Comparison of ENCODE assay signal across 25 cellular contexts in the genomic region with DNA sequence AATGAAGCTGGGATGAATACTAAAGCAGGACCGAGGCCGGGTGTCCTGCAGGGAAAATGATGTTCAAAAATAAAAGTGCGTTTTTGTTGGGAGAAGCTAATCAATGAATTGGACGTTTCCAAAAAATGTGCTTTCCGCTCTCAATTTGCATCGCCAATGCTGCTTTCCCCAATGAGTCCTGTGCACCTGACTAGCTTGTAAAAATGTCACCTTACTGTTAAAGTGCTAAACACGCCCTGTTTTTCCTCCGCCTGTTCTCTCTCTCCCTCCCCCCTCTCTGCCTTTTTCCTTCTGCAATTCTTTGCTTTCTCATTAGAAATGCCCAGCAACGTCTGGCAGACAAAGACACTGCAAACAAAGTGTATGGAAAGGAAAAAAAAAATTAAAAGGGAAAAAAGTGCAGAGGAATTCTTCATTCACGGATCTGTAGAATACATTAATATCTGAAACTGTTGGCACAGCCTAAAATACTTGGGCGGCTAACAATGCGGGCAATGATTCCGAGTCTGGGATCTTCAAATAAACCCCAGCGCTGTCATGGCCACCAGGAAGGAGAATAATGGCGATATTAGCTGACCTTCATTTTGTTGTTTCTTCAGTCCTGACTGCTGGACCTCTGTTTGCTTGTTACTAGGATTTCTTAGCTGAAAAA.
DNase-seq lines count a peak whose midpoint lies in the region; ATAC-seq, FAIRE-seq and TF ChIP-seq lines count a peak whose summit lies in the region.
"Had no signal": no experiment of that assay in that cellular context is flagged by ENCODE, and none has a peak within 500 bp of the region (broad histone marks: within the 10 kb centered on the region; RNA-seq: fewer than 3 reads in every experiment).

No MANE protein-coding gene starts in this region.

- no peak overlapping the region for H3K56ac ChIP-seq in H1 (replicated peaks; ENCODE audit: insufficient read length, low read depth, low read length)

- H3K23me2 ChIP-seq in H1 (ENCODE audit: low read depth, low read length): no peaks in the 10 kb centered on the region

- H2BK15ac ChIP-seq in H1 (ENCODE audit: low read length): no peak overlapping the region

- H3K27me3 ChIP-seq in H1 (replicated peaks in 1 of 4; ENCODE audit: control insufficient read depth in 3 of 4, extremely low read depth in 1 of 4, insufficient read depth in 3 of 4, low read length in 3 of 4): no peaks in the 10 kb centered on the region; a peak in 2 of 7 replicates
- no peaks in the 10 kb centered on the region for H3K27me3 ChIP-seq in HepG2 (ENCODE audit: control insufficient read depth in 1 of 2, insufficient read depth in 2 of 2, low read length in 2 of 2)
- H3K27me3 ChIP-seq: heart left ventricle, tibial nerve had no signal

- H2AFZ ChIP-seq in H1 (ENCODE audit: low read length) (no peak overlapping the region), HepG2 (ENCODE audit: low read length) (no peak overlapping the region)

- in situ Hi-C loops in HepG2 (cut with HindIII; ENCODE audit: extremely low pct_ligation_motif_present, low pct_unique_long_range_greater_than_20kb): no loop called here

- no peak overlapping the region for H4K8ac ChIP-seq in H1 (ENCODE audit: extremely low read depth, insufficient read depth, low read length)

- H3K79me2 ChIP-seq in H1 (ENCODE audit: control insufficient read depth in 1 of 2, insufficient read depth in 2 of 2, low read length in 2 of 2) (no peaks in the 10 kb centered on the region), HepG2 (ENCODE audit: insufficient read depth, low read length) (no peaks in the 10 kb centered on the region)

- DNase-seq in NCI-H146 treated with DMSO at 0.1 percent for 48 hours (lab: John Stamatoyannopoulos, UW; ENCODE audit: unreplicated experiment) (peak; percentile 63), H1 (ENCODE audit: low read depth in 1 of 2, low spot score in 2 of 2) (no peak), type B pancreatic cell (ENCODE audit: extremely low spot score, unreplicated experiment) (no peak), HepG2 (ENCODE audit: low spot score) (no peak), occipital lobe (lab: John Stamatoyannopoulos, UW) (no peak)
- no peak for DNase-seq in activated naive CD8-positive, alpha-beta T cell treated with anti-CD3 and anti-CD28 coated beads, Interleukin-2, amount 50 U/mL, for 24 hours
- DNase-seq: activated CD4-positive, alpha-beta T cell treated with anti-CD3 and anti-CD28 coated beads for 36 hours; activated naive CD4-positive, alpha-beta T cell treated with anti-CD3 and anti-CD28 coated beads for 36 hours; activated T-cell treated with anti-CD3 and anti-CD28 coated beads, Interleukin-2, amount 50 U/mL, for 4 hours; CD4-positive, CD25-positive, alpha-beta regulatory T cell; DMS 273 treated with DMSO at 0.1 percent for 48 hours; heart left ventricle; MV-4-11; naive thymus-derived CD4-positive, alpha-beta T cell; NCI-H1694; NCI-H69; stimulated activated naive CD8-positive, alpha-beta T cell treated with anti-CD3 and anti-CD28 coated beads, Interleukin-15, amount 100 ng/mL, for 72 hours had no signal

- peak overlapping the region in 1 of 4 experiments; percentile 19; a peak in 1 of 8 replicates for H3K4me3 ChIP-seq in H1 (ENCODE audit: extremely low read depth in 1 of 4, insufficient read depth in 2 of 4, low read depth in 3 of 4, low read length in 4 of 4)
- no peak overlapping the region for H3K4me3 ChIP-seq in HepG2 (replicated peaks in 1 of 3; ENCODE audit: insufficient read depth in 1 of 3, low read depth in 2 of 3, low read length in 3 of 3)
- H3K4me3 ChIP-seq: heart left ventricle, prostate gland, tibial nerve had no signal

- H3K14ac ChIP-seq in H1 (ENCODE audit: insufficient read length): no peak overlapping the region

- H3K27ac ChIP-seq in H1 (ENCODE audit: low read depth, low read length) (no peak overlapping the region), HepG2 (ENCODE audit: extremely low read length, insufficient read depth, low read length) (no peak overlapping the region)
- H3K27ac ChIP-seq: heart left ventricle, prostate gland had no signal

- 0 out of 2 replicates have a peak overlapping the region, but pooled peaks have one; percentile 27 for H2BK20ac ChIP-seq in H1 (ENCODE audit: low read length)

- no peak overlapping the region for H2AK5ac ChIP-seq in H1 (ENCODE audit: low read depth, low read length)

- no peak overlapping the region for H2BK5ac ChIP-seq in H1 (ENCODE audit: low read depth, low read length)

- H3K4me1 Mint-ChIP-seq in nephron: peaks cover 4% of the 10 kb centered on the region
- peaks cover 11% of the 10 kb centered on the region for H3K4me1 Mint-ChIP-seq in type B pancreatic cell (ENCODE audit: unreplicated experiment)
- peaks cover 7% of the 10 kb centered on the region for H3K4me1 Mint-ChIP-seq in activated naive CD8-positive, alpha-beta T cell treated with anti-CD3 and anti-CD28 coated beads, Interleukin-2, amount 50 U/mL, for 24 hours
- H3K4me1 Mint-ChIP-seq: activated CD4-positive, alpha-beta T cell treated with anti-CD3 and anti-CD28 coated beads for 36 hours; stimulated activated naive CD8-positive, alpha-beta T cell treated with anti-CD3 and anti-CD28 coated beads, Interleukin-15, amount 100 ng/mL, for 72 hours had no signal

- H3K9me3 ChIP-seq in H1 (ENCODE audit: insufficient read depth in 2 of 2, low read depth in 1 of 2, low read length in 1 of 2): no peaks in the 10 kb centered on the region; a peak in 1 of 4 replicates
- peaks cover 15% of the 10 kb centered on the region for H3K9me3 ChIP-seq in HepG2 (ENCODE audit: low read length)
- H3K9me3 ChIP-seq: prostate gland had no signal

- H2BK12ac ChIP-seq in H1 (ENCODE audit: low read depth, low read length): no peak overlapping the region

- CTCF ChIA-PET in H1 (lab: Charles Lee; ENCODE audit: partially characterized antibody): interaction anchor here (0.7 to 1.5 kb wide), 6 partner anchors 11 to 190 kb away, joined by 3 to 5 read pairs (median 3); no protein-coding TSS in a partner anchor
- CTCF ChIA-PET in HepG2 (lab: Yijun Ruan, JAX; ENCODE audit: low intra/inter-chr PET ratio, low total read pairs): no interaction called here

- no TSS peak for BruUV-seq in HepG2 (replicated peaks; lab: Mats Ljungman, UMichigan)

- peaks cover 14 to 22% (median 20%) of the 10 kb centered on the region in 4 experiments for H3K4me1 ChIP-seq in H1 (replicated peaks in 1 of 4; ENCODE audit: control insufficient read depth in 3 of 4, insufficient read depth in 4 of 4, low read length in 3 of 4)
- peaks cover 6% of the 10 kb centered on the region for H3K4me1 ChIP-seq in HepG2 (ENCODE audit: insufficient read depth, low read length)
- H3K4me1 ChIP-seq: prostate gland, tibial nerve had no signal

- H3K36me3 ChIP-seq in H1 (ENCODE audit: control insufficient read depth in 2 of 4, insufficient read depth in 4 of 4, low read length in 3 of 4) (no peaks in the 10 kb centered on the region), HepG2 (replicated peaks in 1 of 2; ENCODE audit: control insufficient read depth in 1 of 2, insufficient read depth in 2 of 2, low read length in 2 of 2) (no peaks in the 10 kb centered on the region)
- H3K36me3 ChIP-seq: heart left ventricle, prostate gland, tibial nerve had no signal

- no peak overlapping the region for H4K5ac ChIP-seq in H1 (ENCODE audit: insufficient read length, low read depth, low read length)

- TF ChIP-seq CTCF in H1 (IDR thresholded peaks at IDR 0.05; ENCODE audit: control extremely low read depth in 1 of 3, insufficient read depth in 1 of 3, low read depth in 1 of 3, low read length in 3 of 3): no peak
- no peak for TF ChIP-seq CTCF in nephron (IDR thresholded peaks at IDR 0.05; ENCODE audit: unreplicated experiment in 3 of 3)
- TF ChIP-seq CTCF in type B pancreatic cell (conservative IDR thresholded peaks at IDR 0.05): no peak
- TF ChIP-seq CTCF in HepG2 (CRISPR knock-in tag; IDR thresholded peaks at IDR 0.05): no peak

- no peak overlapping the region for H3K4me3 Mint-ChIP-seq in nephron
- peak overlapping the region; percentile 26 for H3K4me3 Mint-ChIP-seq in type B pancreatic cell
- H3K4me3 Mint-ChIP-seq in activated naive CD8-positive, alpha-beta T cell treated with anti-CD3 and anti-CD28 coated beads, Interleukin-2, amount 50 U/mL, for 24 hours: no peak overlapping the region
- H3K4me3 Mint-ChIP-seq: activated CD4-positive, alpha-beta T cell treated with anti-CD3 and anti-CD28 coated beads for 36 hours; activated naive CD4-positive, alpha-beta T cell treated with anti-CD3 and anti-CD28 coated beads for 36 hours; activated T-cell treated with anti-CD3 and anti-CD28 coated beads, Interleukin-2, amount 50 U/mL, for 4 hours; CD4-positive, CD25-positive, alpha-beta regulatory T cell; central memory CD8-positive, alpha-beta T cell; naive thymus-derived CD4-positive, alpha-beta T cell; stimulated activated naive CD8-positive, alpha-beta T cell treated with anti-CD3 and anti-CD28 coated beads, Interleukin-15, amount 100 ng/mL, for 72 hours; T-helper 1 cell treated with Interleukin-12 subunit alpha and Interleukin-12 subunit beta and Interleukin-4 antibody, amounts not matched to agents 30 μg/mL and 1 μg/mL, for 36 hours had no signal

- intact Hi-C loops in HepG2 (cut with micrococcal nuclease; ENCODE audit: unreplicated experiment): no loop called here

- no peak overlapping the region for H3K23ac ChIP-seq in H1 (ENCODE audit: insufficient read length)

- peaks cover 16% of the 10 kb centered on the region for H3K9me3 Mint-ChIP-seq in nephron
- H3K9me3 Mint-ChIP-seq in type B pancreatic cell: peaks cover 11% of the 10 kb centered on the region
- H3K9me3 Mint-ChIP-seq in activated naive CD8-positive, alpha-beta T cell treated with anti-CD3 and anti-CD28 coated beads, Interleukin-2, amount 50 U/mL, for 24 hours: peaks cover 25% of the 10 kb centered on the region

- H3K9ac ChIP-seq in H1 (replicated peaks in 1 of 4; ENCODE audit: extremely low read depth in 1 of 4, low read depth in 3 of 4, low read length in 3 of 4): no peak overlapping the region
- H3K9ac ChIP-seq in HepG2 (ENCODE audit: insufficient read depth, low read depth, low read length): no peak overlapping the region

- no peak for FAIRE-seq in H1 (lab: Jason Lieb, UNC)
- no peak for FAIRE-seq in HepG2 (lab: Jason Lieb, UNC)
- FAIRE-seq: G401.6, HTR-8/SVneo had no signal

- TF ChIP-seq EP300 in H1 (IDR thresholded peaks at IDR 0.05; ENCODE audit: borderline replicate concordance in 1 of 2, low read depth in 2 of 2, low read length in 2 of 2) (no peak), HepG2 (IDR thresholded peaks at IDR 0.05; ENCODE audit: low read depth in 2 of 2, low read length in 2 of 2) (no peak), HepG2 (CRISPR knock-in tag; IDR thresholded peaks at IDR 0.05; ENCODE audit: borderline replicate concordance) (no peak)

- no peak overlapping the region for H3K4ac ChIP-seq in H1 (replicated peaks; ENCODE audit: insufficient read length, low read depth, low read length)

- H3K27ac Mint-ChIP-seq in nephron (peak overlapping the region in 2 of 3 experiments; percentile 42 to 61), type B pancreatic cell (no peak overlapping the region)
- H3K27ac Mint-ChIP-seq in activated naive CD8-positive, alpha-beta T cell treated with anti-CD3 and anti-CD28 coated beads, Interleukin-2, amount 50 U/mL, for 24 hours: no peak overlapping the region
- H3K27ac Mint-ChIP-seq: activated CD4-positive, alpha-beta T cell treated with anti-CD3 and anti-CD28 coated beads for 36 hours; activated naive CD4-positive, alpha-beta T cell treated with anti-CD3 and anti-CD28 coated beads for 36 hours; CD4-positive, CD25-positive, alpha-beta regulatory T cell; naive thymus-derived CD4-positive, alpha-beta T cell; stimulated activated naive CD8-positive, alpha-beta T cell treated with anti-CD3 and anti-CD28 coated beads, Interleukin-15, amount 100 ng/mL, for 72 hours; T-helper 1 cell treated with Interleukin-12 subunit alpha and Interleukin-12 subunit beta and Interleukin-4 antibody, amounts not matched to agents 30 μg/mL and 1 μg/mL, for 36 hours had no signal

- TF ChIP-seq POLR2A in H1 (IDR thresholded peaks at IDR 0.05; ENCODE audit: control extremely low read depth in 1 of 2, low read depth in 2 of 2, low read length in 2 of 2): no peak
- TF ChIP-seq POLR2A in HepG2 (IDR thresholded peaks at IDR 0.05; ENCODE audit: insufficient read depth in 1 of 2, low read depth in 2 of 2, low read length in 2 of 2): no peak

- no peaks in the 10 kb centered on the region for H3K79me1 ChIP-seq in H1 (ENCODE audit: low read depth, low read length)

- peak overlapping the region; percentile 57; the same call in 1 of the 2 replicates for H3K18ac ChIP-seq in H1 (ENCODE audit: extremely low read depth, low read length)

- H3K4me2 ChIP-seq in H1 (ENCODE audit: insufficient read depth in 1 of 2, low read depth in 2 of 2, low read length in 2 of 2) (peak overlapping the region; percentile 44 to 68), HepG2 (ENCODE audit: low read depth, low read length) (no peak overlapping the region)

- no peak overlapping the region for H4K91ac ChIP-seq in H1 (replicated peaks; ENCODE audit: insufficient read length, low read length)

- TF ChIP-seq RAD21 in H1 (IDR thresholded peaks at IDR 0.05 in 1 of 2, conservative IDR thresholded peaks at IDR 0.05 in 1 of 2; ENCODE audit: low read depth in 2 of 2, low read length in 2 of 2): no peak
- no peak for TF ChIP-seq RAD21 in HepG2 (CRISPR knock-in tag; IDR thresholded peaks at IDR 0.05)

- POLR2A ChIA-PET in H1 (lab: Charles Lee; ENCODE audit: partially characterized antibody): interaction anchor here (0.5 to 0.8 kb wide), 2 partner anchors 15 to 20 kb away, joined by 4 to 5 read pairs; no protein-coding TSS in a partner anchor
- POLR2A ChIA-PET in HepG2 (lab: Yijun Ruan, JAX): no interaction called here

- no peak for ATAC-seq in activated naive CD8-positive, alpha-beta T cell treated with anti-CD3 and anti-CD28 coated beads, Interleukin-2, amount 50 U/mL, for 24 hours
- no peak for ATAC-seq in HepG2
- ATAC-seq: activated CD4-positive, alpha-beta T cell treated with anti-CD3 and anti-CD28 coated beads for 36 hours; activated T-cell treated with anti-CD3 and anti-CD28 coated beads, Interleukin-2, amount 50 U/mL, for 4 hours; heart left ventricle; left lobe of liver; naive thymus-derived CD4-positive, alpha-beta T cell; stimulated activated naive CD8-positive, alpha-beta T cell treated with anti-CD3 and anti-CD28 coated beads, Interleukin-15, amount 100 ng/mL, for 72 hours had no signal

- H3K36me3 Mint-ChIP-seq in nephron (ENCODE audit: low read depth): peaks cover 14% of the 10 kb centered on the region
- H3K36me3 Mint-ChIP-seq in type B pancreatic cell: peaks cover 8% of the 10 kb centered on the region
- peaks cover 14% of the 10 kb centered on the region for H3K36me3 Mint-ChIP-seq in activated naive CD8-positive, alpha-beta T cell treated with anti-CD3 and anti-CD28 coated beads, Interleukin-2, amount 50 U/mL, for 24 hours (ENCODE audit: low read depth)

- H2BK120ac ChIP-seq in H1 (replicated peaks; ENCODE audit: low read depth, low read length): no peak overlapping the region

- no peaks in the 10 kb centered on the region for H3K27me3 Mint-ChIP-seq in nephron (ENCODE audit: low read depth)
- no peaks in the 10 kb centered on the region for H3K27me3 Mint-ChIP-seq in type B pancreatic cell
- H3K27me3 Mint-ChIP-seq in activated naive CD8-positive, alpha-beta T cell treated with anti-CD3 and anti-CD28 coated beads, Interleukin-2, amount 50 U/mL, for 24 hours: no peaks in the 10 kb centered on the region
- H3K27me3 Mint-ChIP-seq: activated CD4-positive, alpha-beta T cell treated with anti-CD3 and anti-CD28 coated beads for 36 hours; CD4-positive, CD25-positive, alpha-beta regulatory T cell; central memory CD8-positive, alpha-beta T cell; naive thymus-derived CD4-positive, alpha-beta T cell; stimulated activated naive CD8-positive, alpha-beta T cell treated with anti-CD3 and anti-CD28 coated beads, Interleukin-15, amount 100 ng/mL, for 72 hours had no signal

- 73% methylated on average over 15 of the region's 15 CpGs; no CpG with 5 or more reads in 1 of the 2 experiments for WGBS in H1 (ENCODE audit: extremely low coverage in 1 of 2, insufficient coverage in 1 of 2, insufficient read length in 1 of 2, insufficient replicate concordance in 2 of 2, low coverage in 1 of 2, low lambda C conversion rate in 2 of 2, missing lambda C conversion rate in 1 of 2), 2 experiments
- 84% methylated on average over 15 of the region's 15 CpGs for WGBS in HepG2 (ENCODE audit: low lambda C conversion rate)

- H4K20me1 ChIP-seq in H1 (replicated peaks in 1 of 2; ENCODE audit: control insufficient read depth in 1 of 2, insufficient read depth in 2 of 2, low read length in 2 of 2) (no peaks in the 10 kb centered on the region), HepG2 (ENCODE audit: insufficient read depth, low read length) (no peaks in the 10 kb centered on the region)

Comparison
In these comparisons a context has a peak if more than half of its experiments do, and no peak if none do; other contexts are left out.
1. H3K27ac Mint-ChIP-seq: peak in nephron (2 of 3); none in type B pancreatic cell (single experiment) and activated naive CD8-positive, alpha-beta T cell treated with anti-CD3 and anti-CD28 coated beads, Interleukin-2, amount 50 U/mL, for 24 hours (single experiment).